ENCODE assay signal across 23 cellular contexts in genomic region chr4:9964884-9965283, GRCh38.
"Had no signal": no experiment of that assay in that cellular context is flagged by ENCODE, and none has a peak within 500 bp of the region (broad histone marks: within the 10 kb centered on the region; RNA-seq: fewer than 3 reads in every experiment).

No MANE protein-coding gene starts in this region.

- H3K27ac Mint-ChIP-seq: natural killer cell had no signal

- H3K4me3 ChIP-seq: ascending aorta, coronary artery, hepatocyte, lower lobe of right lung, pancreas, right lobe of liver, stomach, testis, upper lobe of right lung had no signal

- H3K27ac ChIP-seq: ascending aorta, coronary artery, foreskin keratinocyte, hepatocyte, lower lobe of right lung, pancreas, right lobe of liver, stomach, testis, upper lobe of right lung, WERI-Rb-1 had no signal

- H3K4me2 ChIP-seq: hepatocyte had no signal

- H3K4me3 Mint-ChIP-seq: natural killer cell had no signal

- H3K36me3 Mint-ChIP-seq: natural killer cell had no signal

- H3K9me3 Mint-ChIP-seq: natural killer cell had no signal

- H3K79me2 ChIP-seq: hepatocyte had no signal

- DNase-seq: activated CD4-positive, alpha-beta T cell treated with anti-CD3 and anti-CD28 coated beads for 1 hour; activated CD8-positive, alpha-beta memory T cell treated with anti-CD3 and anti-CD28 coated beads for 24 hours; activated CD8-positive, alpha-beta memory T cell treated with anti-CD3 and anti-CD28 coated beads, Interleukin-2, amount 50 U/mL, for 48 hours; activated effector memory CD4-positive, alpha-beta T cell treated with Interleukin-2 at 50 U/mL for 16 hours; activated naive CD4-positive, alpha-beta T cell treated with anti-CD3 and anti-CD28 coated beads, Interleukin-2, amount 50 U/mL, for 16 hours; activated T-cell treated with anti-CD3 and anti-CD28 coated beads, Interleukin-2, amount 50 U/mL, for 48 hours; effector CD8-positive, alpha-beta T cell; foreskin keratinocyte; left cardiac atrium; lower lobe of right lung; natural killer cell; pancreas; right lobe of liver; small intestine; stimulated activated CD4-positive, alpha-beta T cell treated with anti-CD3 and anti-CD28 coated beads, Interleukin-15, amount 100 ng/mL, for 24 hours; stimulated activated CD4-positive, alpha-beta T cell treated with anti-CD3 and anti-CD28 coated beads, Interleukin-4, amount 100 ng/mL, for 1 hour; stomach; testis; upper lobe of right lung; WERI-Rb-1 had no signal

- H3K27me3 ChIP-seq: ascending aorta, foreskin keratinocyte, hepatocyte, stomach, testis, upper lobe of right lung had no signal

- ATAC-seq: foreskin keratinocyte, left cardiac atrium, lower lobe of right lung, natural killer cell, pancreas, right lobe of liver, upper lobe of right lung had no signal

- H2AFZ ChIP-seq: hepatocyte had no signal

- FAIRE-seq: pancreas had no signal

- H3K4me1 Mint-ChIP-seq: natural killer cell had no signal

- H3K9me3 ChIP-seq: ascending aorta, lower lobe of right lung, pancreas, right lobe of liver, testis, upper lobe of right lung had no signal

- H3K4me1 ChIP-seq: ascending aorta, foreskin keratinocyte, lower lobe of right lung, right lobe of liver, stomach, testis, upper lobe of right lung had no signal

- H3K36me3 ChIP-seq: ascending aorta, lower lobe of right lung, pancreas, right lobe of liver, stomach, upper lobe of right lung, WERI-Rb-1 had no signal
